1 cellular context compared by ENCODE assay signal in the genomic region with DNA sequence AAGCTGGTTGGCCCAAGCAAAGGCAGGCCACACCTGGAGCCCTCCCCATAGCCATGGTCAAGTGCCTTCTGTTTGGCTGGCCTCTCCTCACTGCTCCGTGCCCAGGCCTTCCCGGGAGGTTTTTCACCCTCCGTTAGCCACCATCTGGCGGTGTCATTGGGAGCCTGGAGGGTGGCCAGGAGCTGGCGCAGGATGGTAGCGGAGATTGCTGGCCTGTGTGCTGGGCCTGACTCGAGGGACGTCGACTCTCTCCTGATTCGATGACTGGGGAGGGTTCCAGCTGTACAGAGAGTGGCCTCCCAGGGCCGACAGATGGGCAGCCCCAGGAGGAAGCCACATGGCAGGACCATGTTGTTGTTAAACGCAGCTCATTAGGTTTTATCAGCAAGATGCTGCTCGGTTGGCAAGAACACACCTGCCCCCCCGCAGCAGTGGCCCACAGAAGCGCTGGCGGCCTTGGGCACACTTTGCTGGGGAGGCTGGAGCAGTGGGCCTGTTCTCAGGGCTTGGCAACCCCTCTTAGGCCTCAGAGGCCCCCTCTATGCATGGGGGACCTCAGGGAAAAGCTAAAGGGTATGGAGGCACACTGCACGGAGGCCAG.
TF ChIP-seq lines count a peak whose summit lies in the region.

No MANE protein-coding gene starts in this region.

TF ChIP-seq in IMR-90, 13 proteins besides CTCF, POLR2A, EP300 and RAD21 (continued from another document):
- TF ChIP-seq, protein P1, sequence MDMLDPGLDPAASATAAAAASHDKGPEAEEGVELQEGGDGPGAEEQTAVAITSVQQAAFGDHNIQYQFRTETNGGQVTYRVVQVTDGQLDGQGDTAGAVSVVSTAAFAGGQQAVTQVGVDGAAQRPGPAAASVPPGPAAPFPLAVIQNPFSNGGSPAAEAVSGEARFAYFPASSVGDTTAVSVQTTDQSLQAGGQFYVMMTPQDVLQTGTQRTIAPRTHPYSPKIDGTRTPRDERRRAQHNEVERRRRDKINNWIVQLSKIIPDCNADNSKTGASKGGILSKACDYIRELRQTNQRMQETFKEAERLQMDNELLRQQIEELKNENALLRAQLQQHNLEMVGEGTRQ (IDR thresholded peaks at IDR 0.05; ENCODE audit: low read depth, low read length), result no peak
- TF ChIP-seq CHD1 (IDR thresholded peaks at IDR 0.05; ENCODE audit: low read depth, low read length) (no peak), ELK1 (IDR thresholded peaks at IDR 0.05; ENCODE audit: borderline replicate concordance, low read depth, low read length) (no peak), MAFK (IDR thresholded peaks at IDR 0.05; ENCODE audit: low read depth, low read length) (no peak), BHLHE40 (IDR thresholded peaks at IDR 0.05; ENCODE audit: low read depth, low read length) (no peak), FOS (IDR thresholded peaks at IDR 0.05; ENCODE audit: low read depth, low read length) (no peak), RFX5 (IDR thresholded peaks at IDR 0.05; ENCODE audit: low read depth, low read length) (no peak), RCOR1 (IDR thresholded peaks at IDR 0.05; ENCODE audit: insufficient replicate concordance, low read length) (no peak), CEBPB (IDR thresholded peaks at IDR 0.05; ENCODE audit: low read depth, low read length) (no peak)
